In genomic region chr14:57209561-57209960, GRCh38 we compare ENCODE assay signal across 18 cellular contexts. TPM values are rescaled to one million over a fixed set of nuclear protein-coding genes. Genes with fewer than 3 reads are reported as not detected.
DNase-seq lines count a peak whose midpoint lies in the region; ATAC-seq and TF ChIP-seq lines count a peak whose summit lies in the region.
"Had no signal": no experiment of that assay in that cellular context is flagged by ENCODE, and none has a peak within 500 bp of the region (broad histone marks: within the 10 kb centered on the region; RNA-seq: fewer than 3 reads in every experiment).

No MANE protein-coding gene starts in this region.

- TF ChIP-seq POLR2A in vagina (IDR thresholded peaks at IDR 0.05), result no peak

- no peak for TF ChIP-seq CTCF in AG10803 (conservative IDR thresholded peaks at IDR 0.05; ENCODE audit: low read length)
- no peak for TF ChIP-seq CTCF in choroid plexus epithelial cell (conservative IDR thresholded peaks at IDR 0.05; ENCODE audit: low read depth, low read length)
- no peak for TF ChIP-seq CTCF in mesothelial cell of epicardium (IDR thresholded peaks at IDR 0.05; ENCODE audit: unreplicated experiment)
- TF ChIP-seq CTCF in vagina (IDR thresholded peaks at IDR 0.05), result no peak

- DNase-seq in AG10803 (ENCODE audit: low read depth) (peak; percentile 63), HT1080 (ENCODE audit: low read depth) (peak; percentile 4), choroid plexus epithelial cell (ENCODE audit: low read depth) (peak; percentile 51), mesothelial cell of epicardium (ENCODE audit: low spot score in 2 of 2, unreplicated experiment in 2 of 2) (no peak), vagina (ENCODE audit: extremely low spot score in 2 of 2) (no peak), inferior parietal cortex (ENCODE audit: extremely low spot score) (no peak), left colon (no peak)
- DNase-seq in effector CD4-positive, alpha-beta T cell, result no peak
- DNase-seq: activated CD4-positive, alpha-beta T cell treated with anti-CD3 and anti-CD28 coated beads, Interleukin-2, amount 50 U/mL, for 48 hours; amygdala; GDM1; glutamatergic neuron; kidney; NCI-H1105 treated with DMSO at 0.1 percent for 48 hours; NCI-H2227 treated with DMSO at 0.1 percent for 48 hours; SHP77 had no signal

- peaks cover 0 to 20% of the 10 kb centered on the region in 2 donors for H3K36me3 ChIP-seq in vagina

- no peak for ATAC-seq in left colon

- H3K4me1 ChIP-seq in vagina, result no peaks in the 10 kb centered on the region
- H3K4me1 ChIP-seq: parathyroid adenoma had no signal

- no peaks in the 10 kb centered on the region for H3K9me3 ChIP-seq in vagina

- H3K9me3 Mint-ChIP-seq in mesothelial cell of epicardium, result no peaks in the 10 kb centered on the region
- H3K9me3 Mint-ChIP-seq: CD14-positive monocyte had no signal

- peaks cover 6% of the 10 kb centered on the region for H3K4me1 Mint-ChIP-seq in mesothelial cell of epicardium

- H3K27me3 ChIP-seq in vagina, result no peaks in the 10 kb centered on the region

- H3K27ac Mint-ChIP-seq in mesothelial cell of epicardium, result peak overlapping the region; percentile 40
- H3K27ac Mint-ChIP-seq: CD14-positive monocyte had no signal

- no peaks in the 10 kb centered on the region for H3K27me3 Mint-ChIP-seq in mesothelial cell of epicardium (ENCODE audit: low read depth)

- no peak overlapping the region for H3K4me3 Mint-ChIP-seq in mesothelial cell of epicardium
- H3K4me3 Mint-ChIP-seq: CD14-positive monocyte had no signal

- H3K36me3 Mint-ChIP-seq in mesothelial cell of epicardium, result peaks cover 31% of the 10 kb centered on the region

- intact Hi-C loops in vagina (cut with DNase I), result no loop called here
- intact Hi-C loops in left colon (cut with DNase I, micrococcal nuclease), result no loop called here

- H3K4me3 ChIP-seq in AG10803 (ENCODE audit: low read length) (no peak overlapping the region), choroid plexus epithelial cell (ENCODE audit: low read depth, low read length) (no peak overlapping the region), vagina (no peak overlapping the region)

- no peak overlapping the region for H3K27ac ChIP-seq in vagina
- H3K27ac ChIP-seq: parathyroid adenoma had no signal

RNA-seq across cellular contexts. Expression of gene EXOC5, which starts 59.1 kb away (rescaled TPM):
- 42.2 and 56.1 TPM in 2 replicates for total RNA-seq in HT1080 (2014; rRNA removed; shearing (Covaris generic))
- 49.6 and 58.7 TPM in 2 replicates for polyA plus RNA-seq in HT1080 (2015; cell fraction: cytosol; rRNA removed)
- 33.4 and 35.0 TPM in 2 replicates for polyA plus RNA-seq in HT1080 (2015; cell fraction: nucleus; rRNA removed)
- total RNA-seq in mesothelial cell of epicardium (47.2 to 48.5 TPM (median 48.5 TPM) in 3 replicates), vagina (33.9 TPM), left colon (10 to 100 TPM; 45.8 to 47.0 TPM)

RNA-seq across cellular contexts. Expression of gene AP5M1, which starts 59.2 kb away (rescaled TPM):
- 16.5 and 23.1 TPM in 2 replicates for total RNA-seq in HT1080 (2014; rRNA removed; shearing (Covaris generic))
- 18.8 and 24.1 TPM in 2 replicates for polyA plus RNA-seq in HT1080 (2015; cell fraction: cytosol; rRNA removed)
- polyA plus RNA-seq in HT1080 (2015; cell fraction: nucleus; rRNA removed), result 22.8 and 24.9 TPM in 2 replicates
- 30.5 to 36.3 TPM (median 32.8 TPM) in 3 replicates for total RNA-seq in mesothelial cell of epicardium
- 18.2 TPM for total RNA-seq in vagina
- 10 to 100 TPM; 88.2 to 92.9 TPM for total RNA-seq in left colon

Comparison
In these comparisons a context has a peak if more than half of its experiments do, and no peak if none do; other contexts are left out.
1. DNase-seq: peak in AG10803 (single experiment), HT1080 (single experiment) and choroid plexus epithelial cell (single experiment); none in mesothelial cell of epicardium (0 of 2), effector CD4-positive, alpha-beta T cell (single experiment), vagina (0 of 2), inferior parietal cortex (single experiment) and left colon (0 of 2).